8 cellular contexts compared by ENCODE assay signal in genomic region chr2:221571108-221571390, GRCh38. TPM values are rescaled to one million over a fixed set of nuclear protein-coding genes. Genes with fewer than 3 reads are reported as not detected.
A peak's percentile ranks its signal among the peaks of the same experiment; 100 is the strongest.
DNase-seq lines count a peak whose midpoint lies in the region; ATAC-seq and TF ChIP-seq lines count a peak whose summit lies in the region.

No MANE protein-coding gene starts in this region.

- H3K4me1 ChIP-seq in heart left ventricle, result peaks cover 0 to 50% (median 24%) of the 10 kb centered on the region in 12 donors
- peaks cover 13% of the 10 kb centered on the region for H3K4me1 ChIP-seq in thymus (ENCODE audit: control insufficient read depth, insufficient read depth, low read length)

- H3K4me3 ChIP-seq in heart left ventricle (peak overlapping the region; percentile 16 to 89 (median 76)), thymus (ENCODE audit: low read length) (peak overlapping the region; percentile 74)

- WGBS in heart left ventricle, 4 donors, result 1 to 7% (median 2%) methylated on average over 16 to 18 of the region's 18 CpGs
- 6% methylated on average over 18 of the region's 18 CpGs for WGBS in thymus

- no peak for TF ChIP-seq CTCF in heart left ventricle (IDR thresholded peaks at IDR 0.05)

- DNase-seq in heart left ventricle (peak in 1 of 5 donors; percentile 10), Right ventricle myocardium inferior (ENCODE audit: missing footprints) (no peak), left kidney (ENCODE audit: low read depth, low spot score) (peak; percentile 56), KG1 (lab: John Stamatoyannopoulos, UW) (no peak), dedifferentiated amniotic fluid mesenchymal stem cell (ENCODE audit: extremely low spot score) (no peak)

- intact Hi-C loops in heart left ventricle (cut with DNase I) (loop anchor here (5.0 to 10.0 kb wide), 20 partner anchors 44 to 1836 kb away; no protein-coding TSS in a partner anchor), Right ventricle myocardium inferior (cut with DNase I) (loop anchor here (5.0 to 10.0 kb wide), 4 partner anchors 149 to 1834 kb away; no protein-coding TSS in a partner anchor)

- H3K27me3 ChIP-seq in heart left ventricle, result peaks cover 0 to 68% (median 4%) of the 10 kb centered on the region in 9 donors
- peaks cover 56% of the 10 kb centered on the region for H3K27me3 ChIP-seq in thymus (ENCODE audit: control insufficient read depth, insufficient read depth)

- peak overlapping the region in 7 of 12 donors; percentile 79 to 91 (median 87) for H3K27ac ChIP-seq in heart left ventricle
- peak overlapping the region; percentile 88 for H3K27ac ChIP-seq in angular gyrus (ENCODE audit: low read depth, low read length)
- H3K27ac ChIP-seq in thymus (ENCODE audit: low read depth), result no peak overlapping the region

- H3K9me3 ChIP-seq in heart left ventricle (no peaks in the 10 kb centered on the region), thymus (ENCODE audit: control insufficient read depth) (no peaks in the 10 kb centered on the region)

- ATAC-seq in heart left ventricle (no peak), Right ventricle myocardium inferior (no peak), GM21367 (IDR thresholded peaks at IDR 0.05; ENCODE audit: unreplicated experiment) (no peak)

- H3K36me3 ChIP-seq in heart left ventricle (peaks cover 0 to 4% (median 0%) of the 10 kb centered on the region in 9 donors), thymus (ENCODE audit: control insufficient read depth, insufficient read depth) (no peaks in the 10 kb centered on the region)

- no peak for TF ChIP-seq POLR2A in heart left ventricle (IDR thresholded peaks at IDR 0.05)

RNA-seq across cellular contexts. Expression of gene EPHA4, which starts 1.1 kb away (rescaled TPM):
- total RNA-seq in heart left ventricle (10 to 100 TPM; 12.4 to 35.2 (median 19.8) TPM), Right ventricle myocardium inferior (14.2 TPM)
- polyA plus RNA-seq in heart left ventricle (1 to 10 TPM; 4.2 to 6.9 TPM), thymus (7.8 TPM)
